16 cellular contexts compared by ENCODE assay signal in genomic region chr7:25776737-25777109, GRCh38.
DNase-seq lines count a peak whose midpoint lies in the region; ATAC-seq and TF ChIP-seq lines count a peak whose summit lies in the region.
"Had no signal": no experiment of that assay in that cellular context is flagged by ENCODE, and none has a peak within 500 bp of the region (broad histone marks: within the 10 kb centered on the region; RNA-seq: fewer than 3 reads in every experiment).

No MANE protein-coding gene starts in this region.

- H3K27me3 ChIP-seq in gastrocnemius medialis, result no peaks in the 10 kb centered on the region
- H3K27me3 ChIP-seq in right lobe of liver, result no peaks in the 10 kb centered on the region

- 89% methylated on average over 1 of the region's 1 CpG for WGBS in right lobe of liver (ENCODE audit: insufficient coverage, low coverage, low lambda C conversion rate, missing lambda C conversion rate)

- H3K27ac ChIP-seq in gastrocnemius medialis, result peak overlapping the region in 3 of 4 donors; percentile 25 to 84 (median 63)
- H3K27ac ChIP-seq in right lobe of liver, result no peak overlapping the region
- H3K27ac ChIP-seq: RWPE1 had no signal

- intact Hi-C loops in Right ventricle myocardium superior (cut with DNase I) (no loop called here), cardiac septum (cut with DNase I) (no loop called here), left ventricle myocardium superior (cut with micrococcal nuclease) (no loop called here), gastrocnemius medialis (cut with DNase I; ENCODE audit: low total_unique reads) (no loop called here), right lobe of liver (cut with DNase I) (no loop called here)

- in situ Hi-C loops in gastrocnemius medialis (cut with MboI; ENCODE audit: low sequenced_read_pairs in 4 of 4), result loop anchor here in 1 of 4 donors (5.0 kb wide), 1 partner anchor 66 kb away; no protein-coding TSS in a partner anchor

- no peaks in the 10 kb centered on the region for H3K9me3 ChIP-seq in gastrocnemius medialis
- no peaks in the 10 kb centered on the region for H3K9me3 ChIP-seq in right lobe of liver

- TF ChIP-seq POLR2A in gastrocnemius medialis (IDR thresholded peaks at IDR 0.05), result no peak
- TF ChIP-seq POLR2A in right lobe of liver (IDR thresholded peaks at IDR 0.05), result no peak

- peaks cover 23 to 41% of the 10 kb centered on the region in 2 donors for H3K4me1 ChIP-seq in gastrocnemius medialis
- H3K4me1 ChIP-seq in right lobe of liver, result no peaks in the 10 kb centered on the region

- H3K36me3 ChIP-seq in gastrocnemius medialis (no peaks in the 10 kb centered on the region), right lobe of liver (no peaks in the 10 kb centered on the region)

- H3K4me3 ChIP-seq in gastrocnemius medialis (no peak overlapping the region), right lobe of liver (no peak overlapping the region)

- ATAC-seq in Right ventricle myocardium superior (ENCODE audit: poor library complexity) (peak; percentile 42), left ventricle myocardium superior (peak; percentile 44), gastrocnemius medialis (no peak), right lobe of liver (no peak), HG03378 (IDR thresholded peaks at IDR 0.05; ENCODE audit: unreplicated experiment) (no peak)
- ATAC-seq: HepG2, Panc1, SK-N-SH treated with all-trans-retinoic acid at 6 μM for 48 hours had no signal

- DNase-seq in Right ventricle myocardium superior (no peak), cardiac septum (ENCODE audit: low spot score) (no peak), left ventricle myocardium superior (no peak), gastrocnemius medialis (no peak), right lobe of liver (no peak), NCI-H1417 (lab: John Stamatoyannopoulos, UW) (no peak)
- DNase-seq: DMS153, Kasumi-1, NCI-H1105 treated with DMSO at 0.1 percent for 48 hours, NCI-H2029, NCI-H526 treated with DMSO at 0.1 percent for 48 hours had no signal

- TF ChIP-seq CTCF in gastrocnemius medialis (IDR thresholded peaks at IDR 0.05 in 4 of 5, conservative IDR thresholded peaks at IDR 0.05 in 1 of 5), result no peak
- TF ChIP-seq CTCF in right lobe of liver (IDR thresholded peaks at IDR 0.05), result no peak

Comparison
In these comparisons a context has a peak if more than half of its experiments do, and no peak if none do; other contexts are left out.
1. ATAC-seq: peak in Right ventricle myocardium superior (single experiment) and left ventricle myocardium superior (single experiment); none in gastrocnemius medialis (0 of 2), right lobe of liver (0 of 4) and HG03378 (single experiment).
2. H3K27ac ChIP-seq: peak in gastrocnemius medialis (3 of 4); none in right lobe of liver (0 of 3).